Comparison of ENCODE assay signal across 8 cellular contexts in the genomic region with DNA sequence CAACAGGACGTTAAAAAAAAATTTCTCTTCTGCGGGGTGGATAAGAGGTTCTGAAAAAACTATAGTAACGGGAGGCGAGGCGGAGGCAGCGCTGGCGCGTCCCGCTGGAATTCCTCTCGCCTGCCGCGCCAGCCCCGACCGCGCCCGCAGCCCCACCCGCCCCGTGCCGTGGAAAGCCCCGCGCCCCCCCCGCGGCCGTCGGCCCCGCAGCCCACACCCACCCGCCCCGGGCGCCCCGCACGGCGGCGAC. TPM values are rescaled to one million over a fixed set of nuclear protein-coding genes. Genes with fewer than 3 reads are reported as not detected.
DNase-seq lines count a peak whose midpoint lies in the region; FAIRE-seq and TF ChIP-seq lines count a peak whose summit lies in the region.

No MANE protein-coding gene starts in this region.

- H3K4me3 ChIP-seq in Caco-2 (ENCODE audit: low read depth, low read length) (peak overlapping the region; percentile 83), H7 (ENCODE audit: insufficient read depth, low read depth, low read length) (peak overlapping the region; percentile 93), fibroblast of pulmonary artery (replicated peaks; ENCODE audit: low read depth, low read length) (peak overlapping the region; percentile 67), rectal smooth muscle tissue (ENCODE audit: low read length) (peak overlapping the region; percentile 36)

- H3K27me3 ChIP-seq in Caco-2 (replicated peaks; ENCODE audit: control insufficient read depth, insufficient read depth, low read length) (no peaks in the 10 kb centered on the region), H7 (ENCODE audit: control insufficient read depth, insufficient read depth, low read length) (no peaks in the 10 kb centered on the region), rectal smooth muscle tissue (ENCODE audit: control insufficient read depth, insufficient read depth, low read length) (peaks cover 2% of the 10 kb centered on the region)

- H3K9me3 ChIP-seq in Caco-2, result no peaks in the 10 kb centered on the region

- FAIRE-seq in urothelium cell line (lab: Jason Lieb, UNC) (no peak), frontal cortex (lab: Jason Lieb, UNC) (no peak)

- H3K36me3 Mint-ChIP-seq in Caco-2 (ENCODE audit: insufficient read depth, unreplicated experiment), result peaks cover 24% of the 10 kb centered on the region

- peak overlapping the region; percentile 85 for H3K27ac Mint-ChIP-seq in Caco-2 (ENCODE audit: unreplicated experiment)

- H3K4me1 Mint-ChIP-seq in Caco-2 (ENCODE audit: low read depth, unreplicated experiment), result peaks cover 30% of the 10 kb centered on the region

- no peaks in the 10 kb centered on the region for H3K36me3 ChIP-seq in Caco-2 (ENCODE audit: control insufficient read depth, insufficient read depth, low read length)
- H3K36me3 ChIP-seq in H7 (replicated peaks; ENCODE audit: control insufficient read depth, insufficient read depth, low read length), result no peaks in the 10 kb centered on the region
- H3K36me3 ChIP-seq in rectal smooth muscle tissue (ENCODE audit: control insufficient read depth, insufficient read depth, low read length), result no peaks in the 10 kb centered on the region

- H3K4me1 ChIP-seq in Caco-2 (peaks cover 35% of the 10 kb centered on the region), rectal smooth muscle tissue (ENCODE audit: control insufficient read depth, insufficient read depth, low read length) (peaks cover 6% of the 10 kb centered on the region)

- H3K27ac ChIP-seq in RWPE1 (peak overlapping the region; percentile 100), rectal smooth muscle tissue (ENCODE audit: low read depth, low read length) (peak overlapping the region; percentile 99)

- POLR2A ChIA-PET in Caco-2 (lab: Charles Lee) (no interaction called here), RWPE1 (lab: Yijun Ruan, JAX; ENCODE audit: low non-redundant PET) (no interaction called here)

- no peak for DNase-seq in Caco-2
- DNase-seq in H7, result no peak
- DNase-seq in RWPE1 (ENCODE audit: low spot score), result no peak
- peak; percentile 95 for DNase-seq in fibroblast of pulmonary artery (ENCODE audit: low read depth)
- no peak for DNase-seq in KBM-7
- DNase-seq in urothelium cell line (ENCODE audit: low spot score), result no peak
- no peak for DNase-seq in frontal cortex (ENCODE audit: low spot score in 2 of 2)

- intact Hi-C loops in Caco-2 (cut with micrococcal nuclease; ENCODE audit: unreplicated experiment), result no loop called here

- no peaks in the 10 kb centered on the region for H3K27me3 Mint-ChIP-seq in Caco-2 (ENCODE audit: insufficient read depth, unreplicated experiment)

- no TSS peak for BruUV-seq in Caco-2 (replicated peaks; lab: Mats Ljungman, UMichigan)

- in situ Hi-C loops in KBM-7 (cut with MboI; ENCODE audit: low pct_unique_long_range_greater_than_20kb, low sequenced_read_pairs), result no loop called here

- CTCF ChIA-PET in Caco-2 (lab: Charles Lee), result no interaction called here
- CTCF ChIA-PET in RWPE1 (lab: Yijun Ruan, JAX), result no interaction called here

- H3K9me3 Mint-ChIP-seq in Caco-2 (ENCODE audit: unreplicated experiment), result no peaks in the 10 kb centered on the region

- no peak overlapping the region for H3K9ac ChIP-seq in rectal smooth muscle tissue (ENCODE audit: low read length)

- TF ChIP-seq CTCF in Caco-2 (IDR thresholded peaks at IDR 0.05; ENCODE audit: insufficient read depth in 1 of 2, low read depth in 1 of 2, low read length in 1 of 2, severe bottlenecking in 1 of 2, unreplicated experiment in 1 of 2), result no peak
- TF ChIP-seq CTCF in RWPE1 (conservative IDR thresholded peaks at IDR 0.05; ENCODE audit: low read depth), result no peak
- no peak for TF ChIP-seq CTCF in fibroblast of pulmonary artery (IDR thresholded peaks at IDR 0.05; ENCODE audit: low read length, missing control alignments)

- H3K4me3 Mint-ChIP-seq in Caco-2 (ENCODE audit: unreplicated experiment), result peak overlapping the region; percentile 87

RNA-seq across cellular contexts. Expression of gene QKI, which starts 0.5 kb away (rescaled TPM):
- total RNA-seq in Caco-2 (2022), result 117 and 134 TPM in 2 replicates
- 155 and 200 TPM in 2 replicates for total RNA-seq in H7 (2014; rRNA removed; shearing (Covaris generic))
- 218 TPM for total RNA-seq in frontal cortex

Comparison
In these comparisons a context has a peak if more than half of its experiments do, and no peak if none do; other contexts are left out.
1. H3K4me3 ChIP-seq: peak in every context shown above with its lines; median percentile 93 in H7; 83 in Caco-2; 67 in fibroblast of pulmonary artery; 36 in rectal smooth muscle tissue.